28 cellular contexts compared by ENCODE assay signal in genomic region chr2:45460825-45461224, GRCh38.
"Had no signal": no experiment of that assay in that cellular context is flagged by ENCODE, and none has a peak within 500 bp of the region (broad histone marks: within the 10 kb centered on the region; RNA-seq: fewer than 3 reads in every experiment).

No MANE protein-coding gene starts in this region.

- H3K27me3 Mint-ChIP-seq: naive thymus-derived CD8-positive, alpha-beta T cell; natural killer cell treated with Interleukin-12 subunit alpha and Interleukin-12 subunit beta and Interleukin-15 and Interleukin-18, amount 100 ng/mL, for 72 hours; progenitor cell of endocrine pancreas; stimulated activated naive B cell treated with anti-CD40 and anti-IgM and Interleukin-4, amounts not matched to agents 10 μg/mL and 1 μg/mL and 100 μg/mL, for 72 hours; stimulated activated naive CD8-positive, alpha-beta T cell treated with anti-CD3 and anti-CD28 coated beads, Interleukin-15, Interleukin-2, amounts not matched to agents 100 ng/mL and 50 ng/mL, for 24 hours had no signal

- H3K4me1 ChIP-seq: right lobe of liver, testis had no signal

- DNase-seq: naive thymus-derived CD8-positive, alpha-beta T cell; nephron progenitor cell; nucleus accumbens; ovary; psoas muscle; right cardiac atrium; right lobe of liver; sigmoid colon; small intestine; stimulated activated CD4-positive, alpha-beta T cell treated with anti-CD3 and anti-CD28 coated beads, Interleukin-15, amount 100 ng/mL, for 24 hours; stimulated activated CD4-positive, alpha-beta T cell treated with anti-CD3 and anti-CD28 coated beads, Interleukin-2, amount 100 ng/mL, for 24 hours; stimulated activated CD4-positive, alpha-beta T cell treated with anti-CD3 and anti-CD28 coated beads, Interleukin-2, amount 100 ng/mL, for 48 hours; stimulated activated CD4-positive, alpha-beta T cell treated with anti-CD3 and anti-CD28 coated beads, Interleukin-4, amount 100 ng/mL, for 24 hours; stimulated activated naive B cell treated with anti-CD40 and anti-IgM and Interleukin-4, amounts not matched to agents 10 μg/mL and 1 μg/mL and 100 μg/mL, for 72 hours; stimulated activated naive CD4-positive, alpha-beta T cell treated with Interleukin-2 at 50 U/mL for 16 hours; stomach; testis; tibial artery; transverse colon; upper lobe of left lung had no signal

- H3K27me3 ChIP-seq: neutrophil, ovary, right lobe of liver, sigmoid colon, stomach, testis, tibial artery, transverse colon, upper lobe of left lung, vagina had no signal

- H3K4me1 Mint-ChIP-seq: stimulated activated effector memory CD8-positive, alpha-beta T cell treated with anti-CD3 and anti-CD28 coated beads, Interleukin-12 subunit alpha, Interleukin-12 subunit beta, amount 100 ng/mL, for 72 hours had no signal

- H3K36me3 Mint-ChIP-seq: stimulated activated effector memory CD8-positive, alpha-beta T cell treated with anti-CD3 and anti-CD28 coated beads, Interleukin-12 subunit alpha, Interleukin-12 subunit beta, amount 100 ng/mL, for 72 hours had no signal

- H3K36me3 ChIP-seq: ovary, right lobe of liver, sigmoid colon, tibial artery, transverse colon, upper lobe of left lung, vagina had no signal

- H3K4me3 Mint-ChIP-seq: naive thymus-derived CD8-positive, alpha-beta T cell; natural killer cell treated with Interleukin-12 subunit alpha and Interleukin-12 subunit beta and Interleukin-15 and Interleukin-18, amount 100 ng/mL, for 72 hours; nephron progenitor cell; neural crest cell; stimulated activated effector memory CD8-positive, alpha-beta T cell treated with anti-CD3 and anti-CD28 coated beads, Interleukin-12 subunit alpha, Interleukin-12 subunit beta, amount 100 ng/mL, for 72 hours; stimulated activated naive B cell treated with anti-CD40 and anti-IgM and Interleukin-4, amounts not matched to agents 10 μg/mL and 1 μg/mL and 100 μg/mL, for 72 hours; stimulated activated naive CD8-positive, alpha-beta T cell treated with anti-CD3 and anti-CD28 coated beads, Interleukin-15, Interleukin-2, amounts not matched to agents 100 ng/mL and 50 ng/mL, for 24 hours had no signal

- ATAC-seq: naive thymus-derived CD8-positive, alpha-beta T cell; natural killer cell treated with Interleukin-12 subunit alpha and Interleukin-12 subunit beta and Interleukin-15 and Interleukin-18, amount 100 ng/mL, for 72 hours; psoas muscle; right cardiac atrium; right lobe of liver; stimulated activated effector memory CD8-positive, alpha-beta T cell treated with anti-CD3 and anti-CD28 coated beads, Interleukin-12 subunit alpha, Interleukin-12 subunit beta, amount 100 ng/mL, for 72 hours; stimulated activated naive B cell treated with anti-CD40 and anti-IgM and Interleukin-4, amounts not matched to agents 10 μg/mL and 1 μg/mL and 100 μg/mL, for 72 hours had no signal

- H3K27ac Mint-ChIP-seq: natural killer cell treated with Interleukin-12 subunit alpha and Interleukin-12 subunit beta and Interleukin-15 and Interleukin-18, amount 100 ng/mL, for 72 hours; nephron progenitor cell; progenitor cell of endocrine pancreas; stimulated activated naive B cell treated with anti-CD40 and anti-IgM and Interleukin-4, amounts not matched to agents 10 μg/mL and 1 μg/mL and 100 μg/mL, for 72 hours; stimulated activated naive CD8-positive, alpha-beta T cell treated with anti-CD3 and anti-CD28 coated beads, Interleukin-15, Interleukin-2, amounts not matched to agents 100 ng/mL and 50 ng/mL, for 24 hours had no signal

- H3K79me2 ChIP-seq: parathyroid adenoma had no signal

- H3K4me3 ChIP-seq: ovary, psoas muscle, right lobe of liver, sigmoid colon, stomach, testis, tibial artery, transverse colon, upper lobe of left lung, vagina had no signal

- H3K27ac ChIP-seq: neutrophil, ovary, parathyroid adenoma, psoas muscle, right lobe of liver, sigmoid colon, stomach, testis, tibial artery, upper lobe of left lung, vagina had no signal

- H3K9me3 ChIP-seq: neutrophil, ovary, psoas muscle, right lobe of liver, sigmoid colon, stomach, testis, tibial artery, transverse colon, upper lobe of left lung, vagina had no signal

- H2AFZ ChIP-seq: parathyroid adenoma had no signal
